15 cellular contexts compared by ENCODE assay signal in genomic region chr9:105138306-105138801, GRCh38.
DNase-seq lines count a peak whose midpoint lies in the region; ATAC-seq, FAIRE-seq and TF ChIP-seq lines count a peak whose summit lies in the region.
"Had no signal": no experiment of that assay in that cellular context is flagged by ENCODE, and none has a peak within 500 bp of the region (broad histone marks: within the 10 kb centered on the region; RNA-seq: fewer than 3 reads in every experiment).

No MANE protein-coding gene starts in this region.

- peak overlapping the region; percentile 47 for H3K27ac Mint-ChIP-seq in astrocyte (ENCODE audit: unreplicated experiment)
- no peak overlapping the region for H3K27ac Mint-ChIP-seq in activated CD8-positive, alpha-beta memory T cell treated with anti-CD3 and anti-CD28 coated beads, Interleukin-2, amount 10 ng/mL, durations not matched to agents 7 days and 5 days
- H3K27ac Mint-ChIP-seq: activated CD4-positive, alpha-beta T cell treated with anti-CD3 and anti-CD28 coated beads for 36 hours; IgD-negative memory B cell had no signal

- H3K4me1 ChIP-seq in astrocyte (ENCODE audit: insufficient read depth, low read length), result peaks cover 3% of the 10 kb centered on the region
- H3K4me1 ChIP-seq in hepatocyte (ENCODE audit: insufficient read depth), result peaks cover 7% of the 10 kb centered on the region

- no peaks in the 10 kb centered on the region for H3K9me3 Mint-ChIP-seq in astrocyte (ENCODE audit: unreplicated experiment)
- H3K9me3 Mint-ChIP-seq in activated CD8-positive, alpha-beta memory T cell treated with anti-CD3 and anti-CD28 coated beads, Interleukin-2, amount 10 ng/mL, durations not matched to agents 7 days and 5 days (ENCODE audit: low read depth), result no peaks in the 10 kb centered on the region
- H3K9me3 Mint-ChIP-seq: IgD-negative memory B cell had no signal

- H3K79me2 ChIP-seq in astrocyte (ENCODE audit: insufficient read depth, low read length) (no peaks in the 10 kb centered on the region), hepatocyte (no peaks in the 10 kb centered on the region)

- peaks cover 34% of the 10 kb centered on the region for H3K4me1 Mint-ChIP-seq in astrocyte (ENCODE audit: low read depth, unreplicated experiment)
- no peaks in the 10 kb centered on the region for H3K4me1 Mint-ChIP-seq in activated CD8-positive, alpha-beta memory T cell treated with anti-CD3 and anti-CD28 coated beads, Interleukin-2, amount 10 ng/mL, durations not matched to agents 7 days and 5 days

- H3K9ac ChIP-seq in astrocyte (ENCODE audit: low read length), result no peak overlapping the region

- H3K4me2 ChIP-seq in astrocyte (ENCODE audit: low read length), result peak overlapping the region; percentile 1
- H3K4me2 ChIP-seq in hepatocyte, result no peak overlapping the region

- H3K27me3 ChIP-seq in astrocyte (ENCODE audit: insufficient read depth, low read length), result no peaks in the 10 kb centered on the region
- H3K27me3 ChIP-seq in hepatocyte, result no peaks in the 10 kb centered on the region
- H3K27me3 ChIP-seq: neutrophil had no signal

- H2AFZ ChIP-seq in astrocyte (ENCODE audit: low read depth, low read length), result peak overlapping the region; percentile 50
- H2AFZ ChIP-seq in hepatocyte, result peak overlapping the region; percentile 16

- no peak overlapping the region for H3K4me3 Mint-ChIP-seq in astrocyte (ENCODE audit: unreplicated experiment)
- no peak overlapping the region for H3K4me3 Mint-ChIP-seq in activated CD8-positive, alpha-beta memory T cell treated with anti-CD3 and anti-CD28 coated beads, Interleukin-2, amount 10 ng/mL, durations not matched to agents 7 days and 5 days
- H3K4me3 Mint-ChIP-seq: activated CD4-positive, alpha-beta T cell treated with anti-CD3 and anti-CD28 coated beads for 36 hours; IgD-negative memory B cell had no signal

- intact Hi-C loops in sciatic nerve (cut with DNase I), result loop anchor here (10.0 kb wide), 1 partner anchor 104 kb away; no protein-coding TSS in a partner anchor

- no peak for FAIRE-seq in astrocyte (lab: Jason Lieb, UNC)
- FAIRE-seq: GM18507 had no signal

- no peaks in the 10 kb centered on the region for H3K27me3 Mint-ChIP-seq in astrocyte (ENCODE audit: low read depth, unreplicated experiment)
- peaks cover 11% of the 10 kb centered on the region for H3K27me3 Mint-ChIP-seq in activated CD8-positive, alpha-beta memory T cell treated with anti-CD3 and anti-CD28 coated beads, Interleukin-2, amount 10 ng/mL, durations not matched to agents 7 days and 5 days
- H3K27me3 Mint-ChIP-seq: activated CD4-positive, alpha-beta T cell treated with anti-CD3 and anti-CD28 coated beads for 36 hours had no signal

- H3K36me3 Mint-ChIP-seq in astrocyte (ENCODE audit: low read depth, unreplicated experiment), result peaks cover 1% of the 10 kb centered on the region
- no peaks in the 10 kb centered on the region for H3K36me3 Mint-ChIP-seq in activated CD8-positive, alpha-beta memory T cell treated with anti-CD3 and anti-CD28 coated beads, Interleukin-2, amount 10 ng/mL, durations not matched to agents 7 days and 5 days
- H3K36me3 Mint-ChIP-seq: IgD-negative memory B cell had no signal

- H3K4me3 ChIP-seq in astrocyte (ENCODE audit: insufficient read depth, low read depth, low read length), result no peak overlapping the region
- H3K4me3 ChIP-seq in hepatocyte, result no peak overlapping the region
- H3K4me3 ChIP-seq: SK-N-MC had no signal

- ATAC-seq in sciatic nerve, result peak; percentile 96
- ATAC-seq in activated CD8-positive, alpha-beta memory T cell treated with anti-CD3 and anti-CD28 coated beads, Interleukin-2, amount 10 ng/mL, durations not matched to agents 7 days and 5 days, result no peak
- ATAC-seq: activated CD4-positive, alpha-beta T cell treated with anti-CD3 and anti-CD28 coated beads for 36 hours had no signal

- WGBS in hepatocyte (ENCODE audit: low lambda C conversion rate, missing lambda C conversion rate), result 53% methylated on average over 5 of the region's 5 CpGs

- DNase-seq in HuH-7 (ENCODE audit: low spot score) (peak; percentile 49), astrocyte (ENCODE audit: low read depth) (no peak), hepatocyte (ENCODE audit: low spot score) (peak; percentile 55), sciatic nerve (ENCODE audit: low spot score) (peak; percentile 81), NCI-H524 treated with DMSO at 0.1 percent for 48 hours (lab: John Stamatoyannopoulos, UW) (no peak), AG20443 (ENCODE audit: low spot score) (no peak)
- DNase-seq in activated CD8-positive, alpha-beta memory T cell treated with anti-CD3 and anti-CD28 coated beads, Interleukin-2, amount 10 ng/mL, durations not matched to agents 7 days and 5 days, result no peak
- DNase-seq: activated CD4-positive, alpha-beta T cell treated with anti-CD3 and anti-CD28 coated beads for 36 hours; cortex of kidney; DMS79; stimulated activated CD4-positive, alpha-beta T cell treated with anti-CD3 and anti-CD28 coated beads, Interleukin-2, amount 100 ng/mL, for 48 hours had no signal

- no peak for TF ChIP-seq CTCF in astrocyte (IDR thresholded peaks at IDR 0.05; ENCODE audit: insufficient read depth, low read depth, low read length)
- no peak for TF ChIP-seq CTCF in hepatocyte (IDR thresholded peaks at IDR 0.05; ENCODE audit: poor library complexity)

- no peaks in the 10 kb centered on the region for H3K36me3 ChIP-seq in astrocyte (ENCODE audit: insufficient read depth, low read length)
- H3K36me3 ChIP-seq in hepatocyte (replicated peaks; ENCODE audit: insufficient read depth, low read depth), result no peaks in the 10 kb centered on the region
- H3K36me3 ChIP-seq: neutrophil had no signal

- no peaks in the 10 kb centered on the region for H3K9me2 ChIP-seq in hepatocyte (replicated peaks; ENCODE audit: insufficient read depth)

- no peak overlapping the region for H3K27ac ChIP-seq in astrocyte (ENCODE audit: low read depth, low read length)
- no peak overlapping the region for H3K27ac ChIP-seq in hepatocyte
- H3K27ac ChIP-seq: neutrophil, SK-N-MC had no signal

- H3K9me3 ChIP-seq in astrocyte (ENCODE audit: insufficient read depth, low read depth, low read length) (no peaks in the 10 kb centered on the region), hepatocyte (ENCODE audit: low read depth) (no peaks in the 10 kb centered on the region)
- H3K9me3 ChIP-seq: neutrophil had no signal

- H4K20me1 ChIP-seq in astrocyte (ENCODE audit: insufficient read depth, low read length), result no peaks in the 10 kb centered on the region
- H4K20me1 ChIP-seq in hepatocyte (ENCODE audit: insufficient read depth, poor library complexity, severe bottlenecking), result no peaks in the 10 kb centered on the region

- CTCF ChIA-PET in activated CD8-positive, alpha-beta memory T cell treated with anti-CD3 and anti-CD28 coated beads, Interleukin-2, amount 10 ng/mL, durations not matched to agents 7 days and 5 days (lab: Charles Lee), result interaction anchor here (1.4 kb wide), 1 partner anchor 10 kb away, joined by 6 read pairs; no protein-coding TSS in a partner anchor

Comparison
In these comparisons a context has a peak if more than half of its experiments do, and no peak if none do; other contexts are left out.
1. DNase-seq: peak in HuH-7 (single experiment), hepatocyte (single experiment) and sciatic nerve (single experiment); none in astrocyte (single experiment), activated CD8-positive, alpha-beta memory T cell treated with anti-CD3 and anti-CD28 coated beads, Interleukin-2, amount 10 ng/mL, durations not matched to agents 7 days and 5 days (single experiment), NCI-H524 treated with DMSO at 0.1 percent for 48 hours (single experiment) and AG20443 (single experiment).